Comparison of ENCODE assay signal across 16 cellular contexts in the genomic region with DNA sequence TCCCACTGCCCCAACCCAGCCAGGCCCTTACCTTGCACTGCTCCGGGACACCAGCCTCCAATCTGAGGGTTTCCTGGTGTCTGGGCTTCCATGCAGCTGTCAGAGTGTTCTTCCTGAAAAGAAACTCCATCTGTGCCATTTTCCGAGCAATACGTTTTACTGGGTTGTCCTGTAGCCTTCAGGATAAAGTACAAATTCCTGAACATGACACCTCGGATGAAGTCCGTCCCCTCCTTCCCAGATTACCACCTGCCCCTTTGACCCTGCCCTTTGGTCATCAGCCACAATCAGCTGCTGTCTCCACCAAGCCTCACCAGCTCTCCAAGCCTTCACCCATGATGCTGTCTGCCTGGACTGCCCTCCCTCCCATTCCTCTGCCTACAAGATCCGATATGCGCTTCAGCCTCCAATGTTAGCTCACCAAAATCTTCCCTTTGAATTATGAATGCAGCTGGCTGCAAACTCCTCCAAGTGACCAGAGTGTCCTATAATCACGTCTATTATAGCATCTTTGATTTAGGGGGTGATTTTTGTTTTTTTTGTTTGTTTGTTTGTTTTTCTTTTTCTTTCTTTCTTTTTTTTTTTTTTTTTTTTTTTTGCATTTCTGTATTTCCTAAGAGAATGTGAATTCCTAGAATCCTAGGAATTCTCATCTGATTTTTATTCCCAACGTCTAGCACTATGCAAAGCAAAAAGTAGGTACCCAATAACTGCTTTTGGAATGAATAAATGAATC.
A peak's percentile ranks its signal among the peaks of the same experiment; 100 is the strongest.
DNase-seq lines count a peak whose midpoint lies in the region; ATAC-seq, FAIRE-seq and TF ChIP-seq lines count a peak whose summit lies in the region.
"Had no signal": no experiment of that assay in that cellular context is flagged by ENCODE, and none has a peak within 500 bp of the region (broad histone marks: within the 10 kb centered on the region; RNA-seq: fewer than 3 reads in every experiment).

No MANE protein-coding gene starts in this region.

- H2BK5ac ChIP-seq in H1 (ENCODE audit: low read depth, low read length): peak overlapping the region; percentile 81

- H3K9me3 Mint-ChIP-seq in T-cell: no peaks in the 10 kb centered on the region
- H3K9me3 Mint-ChIP-seq: activated T-cell treated with anti-CD3 and anti-CD28 coated beads, Interleukin-2, amount 50 U/mL, for 4 hours; natural killer cell had no signal

- peak; percentile 84 for DNase-seq in ACHN
- peak; percentile 42 for DNase-seq in M059J (ENCODE audit: low read depth)
- DNase-seq in H1 (ENCODE audit: low read depth in 1 of 2, low spot score in 2 of 2): no peak
- peak; percentile 94 for DNase-seq in myocyte (ENCODE audit: low read depth)
- no peak for DNase-seq in T-cell
- no peak for DNase-seq in activated effector memory CD4-positive, alpha-beta T cell treated with Interleukin-2 at 50 U/mL for 16 hours
- DNase-seq: activated T-cell treated with anti-CD3 and anti-CD28 coated beads, Interleukin-2, amount 50 U/mL, for 4 hours; natural killer cell; stimulated activated CD4-positive, alpha-beta T cell treated with anti-CD3 and anti-CD28 coated beads, Interleukin-2, amount 100 ng/mL, for 48 hours; T-helper 2 cell had no signal

- no peak for TF ChIP-seq RAD21 in H1 (IDR thresholded peaks at IDR 0.05 in 1 of 2, conservative IDR thresholded peaks at IDR 0.05 in 1 of 2; ENCODE audit: low read depth in 2 of 2, low read length in 2 of 2)

- H3K36me3 Mint-ChIP-seq in T-cell: no peaks in the 10 kb centered on the region
- H3K36me3 Mint-ChIP-seq: natural killer cell had no signal

- POLR2A ChIA-PET in H1 (lab: Charles Lee; ENCODE audit: partially characterized antibody): interaction anchor here (0.9 to 1.3 kb wide), 2 partner anchors 10 to 15 kb away, joined by 3 to 5 read pairs; no protein-coding TSS in a partner anchor
- POLR2A ChIA-PET in T-cell (lab: Charles Lee): no interaction called here

- H3K18ac ChIP-seq in H1 (ENCODE audit: extremely low read depth, low read length): peak overlapping the region; percentile 78

- TF ChIP-seq POLR2A in H1 (IDR thresholded peaks at IDR 0.05; ENCODE audit: control extremely low read depth in 1 of 2, low read depth in 2 of 2, low read length in 2 of 2): no peak

- H3K4me1 ChIP-seq in H1 (replicated peaks in 1 of 4; ENCODE audit: control insufficient read depth in 3 of 4, insufficient read depth in 4 of 4, low read length in 3 of 4): peaks cover 5 to 14% (median 8%) of the 10 kb centered on the region in 4 experiments
- H3K4me1 ChIP-seq: thyroid gland had no signal

- H3K27me3 Mint-ChIP-seq in T-cell: peaks cover 11 to 36% of the 10 kb centered on the region in 2 donors

- TF ChIP-seq EP300 in H1 (IDR thresholded peaks at IDR 0.05; ENCODE audit: borderline replicate concordance in 1 of 2, low read depth in 2 of 2, low read length in 2 of 2): no peak

- CTCF ChIA-PET in H1 (lab: Charles Lee; ENCODE audit: partially characterized antibody): interaction anchor here (0.6 to 6.8 kb wide), 32 partner anchors 9 to 553 kb away, joined by 3 to 71 read pairs (median 4); a partner anchor contains a TSS
- CTCF ChIA-PET in T-cell (lab: Charles Lee): interaction anchor here (0.6 to 0.7 kb wide), 3 partner anchors 358 to 622 kb away, joined by 3 to 5 read pairs (median 4); no protein-coding TSS in a partner anchor

- H3K23ac ChIP-seq in H1 (ENCODE audit: insufficient read length): no peak overlapping the region

- H3K79me1 ChIP-seq in H1 (ENCODE audit: low read depth, low read length): no peaks in the 10 kb centered on the region

- H4K20me1 ChIP-seq in H1 (replicated peaks in 1 of 2; ENCODE audit: control insufficient read depth in 1 of 2, insufficient read depth in 2 of 2, low read length in 2 of 2): no peaks in the 10 kb centered on the region

- H3K56ac ChIP-seq in H1 (replicated peaks; ENCODE audit: insufficient read length, low read depth, low read length): no peak overlapping the region

- peak overlapping the region; percentile 44 to 50; a peak in 2 of 4 replicates for H3K4me2 ChIP-seq in H1 (ENCODE audit: insufficient read depth in 1 of 2, low read depth in 2 of 2, low read length in 2 of 2)

- H3K27me3 ChIP-seq in H1 (replicated peaks in 1 of 4; ENCODE audit: control insufficient read depth in 3 of 4, extremely low read depth in 1 of 4, insufficient read depth in 3 of 4, low read length in 3 of 4): no peaks in the 10 kb centered on the region
- H3K27me3 ChIP-seq: heart right ventricle, thyroid gland had no signal

- H3K79me2 ChIP-seq in H1 (ENCODE audit: control insufficient read depth in 1 of 2, insufficient read depth in 2 of 2, low read length in 2 of 2): no peaks in the 10 kb centered on the region

- no peak overlapping the region for H2AFZ ChIP-seq in H1 (ENCODE audit: low read length)

- no peak for ATAC-seq in T-cell (replicated peaks in 1 of 4)
- ATAC-seq in GM21786 (IDR thresholded peaks at IDR 0.05; ENCODE audit: unreplicated experiment): no peak
- ATAC-seq in activated CD4-positive, CD25-positive, alpha-beta regulatory T cell treated with anti-CD3 and anti-CD28 coated beads, Interleukin-2, amount 50 U/mL, for 24 hours: no peak
- ATAC-seq: activated CD4-positive, alpha-beta T cell treated with anti-CD3 and anti-CD28 coated beads for 36 hours; activated T-cell treated with anti-CD3 and anti-CD28 coated beads, Interleukin-2, amount 50 U/mL, for 4 hours; natural killer cell had no signal

- H2AK5ac ChIP-seq in H1 (ENCODE audit: low read depth, low read length): no peak overlapping the region

- no peak overlapping the region for H2BK15ac ChIP-seq in H1 (ENCODE audit: low read length)

- no peak overlapping the region for H3K14ac ChIP-seq in H1 (ENCODE audit: insufficient read length)

- no peak overlapping the region for H3K4me3 Mint-ChIP-seq in T-cell
- H3K4me3 Mint-ChIP-seq: activated CD4-positive, alpha-beta T cell treated with anti-CD3 and anti-CD28 coated beads for 36 hours; activated T-cell treated with anti-CD3 and anti-CD28 coated beads, Interleukin-2, amount 50 U/mL, for 4 hours; natural killer cell had no signal

- peak overlapping the region; percentile 55; the same call in 1 of the 2 replicates for H2BK20ac ChIP-seq in H1 (ENCODE audit: low read length)

- no peaks in the 10 kb centered on the region for H3K36me3 ChIP-seq in H1 (ENCODE audit: control insufficient read depth in 2 of 4, insufficient read depth in 4 of 4, low read length in 3 of 4)
- H3K36me3 ChIP-seq: heart right ventricle, thyroid gland had no signal

- H3K9me3 ChIP-seq in H1 (ENCODE audit: insufficient read depth in 2 of 2, low read depth in 1 of 2, low read length in 1 of 2): no peaks in the 10 kb centered on the region
- H3K9me3 ChIP-seq: heart right ventricle, thyroid gland had no signal

- no peak overlapping the region for H4K5ac ChIP-seq in H1 (ENCODE audit: insufficient read length, low read depth, low read length)

- no peak for FAIRE-seq in H1 (lab: Jason Lieb, UNC)
- FAIRE-seq: colon had no signal

- TF ChIP-seq CTCF in H1 (IDR thresholded peaks at IDR 0.05; ENCODE audit: control extremely low read depth in 1 of 3, insufficient read depth in 1 of 3, low read depth in 1 of 3, low read length in 3 of 3): no peak

- peaks cover 0 to 2% (median 2%) of the 10 kb centered on the region in 3 donors for H3K4me1 Mint-ChIP-seq in T-cell
- H3K4me1 Mint-ChIP-seq: activated CD4-positive, alpha-beta T cell treated with anti-CD3 and anti-CD28 coated beads for 36 hours had no signal

- no peak overlapping the region for H4K91ac ChIP-seq in H1 (replicated peaks; ENCODE audit: insufficient read length, low read length)

- peak overlapping the region; percentile 12 for H2BK120ac ChIP-seq in H1 (replicated peaks; ENCODE audit: low read depth, low read length)

- WGBS in H1 (ENCODE audit: extremely low coverage in 1 of 2, insufficient coverage in 1 of 2, insufficient read length in 1 of 2, insufficient replicate concordance in 2 of 2, low coverage in 1 of 2, low lambda C conversion rate in 2 of 2, missing lambda C conversion rate in 1 of 2), 2 experiments: 68% methylated on average over 9 of the region's 9 CpGs; no CpG with 5 or more reads in 1 of the 2 experiments

- no peak overlapping the region for H3K27ac Mint-ChIP-seq in T-cell
- H3K27ac Mint-ChIP-seq: activated CD4-positive, alpha-beta T cell treated with anti-CD3 and anti-CD28 coated beads for 36 hours; natural killer cell had no signal

- in situ Hi-C loops in ACHN (cut with HindIII; ENCODE audit: low pct_ligation_motif_present, low pct_unique_long_range_greater_than_20kb, low sequenced_read_pairs): no loop called here

- no peak overlapping the region for H3K27ac ChIP-seq in H1 (ENCODE audit: low read depth, low read length)
- H3K27ac ChIP-seq: thyroid gland had no signal

- H3K9ac ChIP-seq in H1 (replicated peaks in 1 of 4; ENCODE audit: extremely low read depth in 1 of 4, low read depth in 3 of 4, low read length in 3 of 4): no peak overlapping the region

- no peak overlapping the region for H3K4ac ChIP-seq in H1 (replicated peaks; ENCODE audit: insufficient read length, low read depth, low read length)

- 0 out of 8 replicates have a peak overlapping the region, but pooled peaks of 1 of the 4 experiments have one; percentile 13 for H3K4me3 ChIP-seq in H1 (ENCODE audit: extremely low read depth in 1 of 4, insufficient read depth in 2 of 4, low read depth in 3 of 4, low read length in 4 of 4)
- H3K4me3 ChIP-seq: heart right ventricle, thyroid gland had no signal

- H3K23me2 ChIP-seq in H1 (ENCODE audit: low read depth, low read length): no peaks in the 10 kb centered on the region

- peak overlapping the region; percentile 93; the same call in 1 of the 2 replicates for H2BK12ac ChIP-seq in H1 (ENCODE audit: low read depth, low read length)

- H4K8ac ChIP-seq in H1 (ENCODE audit: extremely low read depth, insufficient read depth, low read length): no peak overlapping the region; the same call in 1 of the 2 replicates

TF ChIP-seq in H1, 55 proteins besides CTCF, POLR2A, EP300 and RAD21 (continues in another document):
- TF ChIP-seq GABPA (IDR thresholded peaks at IDR 0.05; ENCODE audit: borderline replicate concordance, insufficient read depth, low read length) (no peak), KDM5A (IDR thresholded peaks at IDR 0.05; ENCODE audit: low read length) (no peak), YY1 (IDR thresholded peaks at IDR 0.05; ENCODE audit: low read depth, low read length) (no peak), CBX8 (IDR thresholded peaks at IDR 0.05; ENCODE audit: borderline replicate concordance, low read depth, low read length) (no peak), KDM1A (IDR thresholded peaks at IDR 0.05; ENCODE audit: borderline replicate concordance, low read length) (no peak), ZNF274 (IDR thresholded peaks at IDR 0.05; ENCODE audit: borderline replicate concordance, extremely low read depth, low read length) (no peak), RNF2 (IDR thresholded peaks at IDR 0.05; ENCODE audit: borderline replicate concordance, low read depth, low read length, missing control alignments, poor library complexity, severe bottlenecking) (no peak), EZH2 (IDR thresholded peaks at IDR 0.05; ENCODE audit: low read depth, low read length, severe bottlenecking) (no peak), KDM4A (IDR thresholded peaks at IDR 0.05; ENCODE audit: low read depth, low read length, severe bottlenecking) (no peak), SP2 (IDR thresholded peaks at IDR 0.05; ENCODE audit: low read length) (no peak), RFX5 (IDR thresholded peaks at IDR 0.05; ENCODE audit: borderline replicate concordance, low read depth, low read length) (no peak)

Comparison
In these comparisons a context has a peak if more than half of its experiments do, and no peak if none do; other contexts are left out.
1. DNase-seq: peak in ACHN (single experiment), M059J (single experiment) and myocyte (single experiment); none in H1 (0 of 2), T-cell (0 of 34) and activated effector memory CD4-positive, alpha-beta T cell treated with Interleukin-2 at 50 U/mL for 16 hours (single experiment).